In genomic region chr12:119229837-119230236, GRCh38 we compare ENCODE assay signal across 8 cellular contexts. TPM values are rescaled to one million over a fixed set of nuclear protein-coding genes. Genes with fewer than 3 reads are reported as not detected.
A peak's percentile ranks its signal among the peaks of the same experiment; 100 is the strongest.
DNase-seq lines count a peak whose midpoint lies in the region; ATAC-seq and TF ChIP-seq lines count a peak whose summit lies in the region.

No MANE protein-coding gene starts in this region.

- no peak for ATAC-seq in HG03135 (IDR thresholded peaks at IDR 0.05; ENCODE audit: unreplicated experiment)
- no peak for ATAC-seq in CD4-positive, alpha-beta T cell (ENCODE audit: poor library complexity)

- peak overlapping the region in 53 of 59 donors; percentile 7 to 58 (median 35) for H3K4me3 ChIP-seq in dorsolateral prefrontal cortex

- no peak overlapping the region for H3K27ac ChIP-seq in dorsolateral prefrontal cortex
- no peak overlapping the region for H3K27ac ChIP-seq in CD4-positive, alpha-beta T cell (ENCODE audit: low read depth, low read length)

- H3K27me3 Mint-ChIP-seq in CD4-positive, alpha-beta T cell: peaks cover 6% of the 10 kb centered on the region

- no peaks in the 10 kb centered on the region for H3K36me3 Mint-ChIP-seq in CD4-positive, alpha-beta T cell (ENCODE audit: low read depth)

- H3K9ac ChIP-seq in ES-I3 (ENCODE audit: low read depth, low read length): peak overlapping the region; percentile 59; the same call in 1 of the 2 replicates

- POLR2A ChIA-PET in CD4-positive, alpha-beta T cell (lab: Charles Lee): no interaction called here

- CTCF ChIA-PET in CD4-positive, alpha-beta T cell (lab: Charles Lee): no interaction called here

- H3K9me3 ChIP-seq in ES-I3 (ENCODE audit: control insufficient read depth, insufficient read depth, low read length): no peaks in the 10 kb centered on the region; the same call in 1 of the 2 replicates
- no peaks in the 10 kb centered on the region for H3K9me3 ChIP-seq in CD4-positive, alpha-beta T cell (ENCODE audit: control insufficient read depth, low read length)

- peaks cover 2% of the 10 kb centered on the region for H3K4me1 ChIP-seq in ES-I3 (ENCODE audit: insufficient read depth, low read length)

- DNase-seq in NCI-H2171 treated with DMSO at 0.1 percent for 48 hours (lab: John Stamatoyannopoulos, UW) (peak; percentile 94), dorsolateral prefrontal cortex (peak in 9 of 10 donors; percentile 11 to 58 (median 49)), myocyte (ENCODE audit: low read depth) (peak; percentile 16), Kasumi-1 (lab: John Stamatoyannopoulos, UW) (no peak), activated gamma-delta T cell treated with Interleukin-2 at 50 U/mL for 16 hours (no peak)
- no peak for DNase-seq in CD4-positive, alpha-beta T cell

- intact Hi-C loops in dorsolateral prefrontal cortex (cut with DNase I): no loop called here
- intact Hi-C loops in CD4-positive, alpha-beta T cell (cut with DNase I, micrococcal nuclease): no loop called here

- TF ChIP-seq CTCF in dorsolateral prefrontal cortex (IDR thresholded peaks at IDR 0.05 in 54 of 56, conservative IDR thresholded peaks at IDR 0.05 in 2 of 56; ENCODE audit: low read depth in 1 of 56, partially characterized antibody in 56 of 56): no peak
- TF ChIP-seq CTCF in CD4-positive, alpha-beta T cell (IDR thresholded peaks at IDR 0.05): no peak

- no peak overlapping the region for H3K27ac Mint-ChIP-seq in CD4-positive, alpha-beta T cell

- H3K9me3 Mint-ChIP-seq in CD4-positive, alpha-beta T cell: peaks cover 2% of the 10 kb centered on the region

- H3K27me3 ChIP-seq in dorsolateral prefrontal cortex: peaks cover 0 to 5% (median 0%) of the 10 kb centered on the region in 45 donors
- H3K27me3 ChIP-seq in CD4-positive, alpha-beta T cell (ENCODE audit: control insufficient read depth, insufficient read depth, low read length): no peaks in the 10 kb centered on the region

- no peak overlapping the region for H3K4me3 Mint-ChIP-seq in CD4-positive, alpha-beta T cell

- no peaks in the 10 kb centered on the region for H3K4me1 Mint-ChIP-seq in CD4-positive, alpha-beta T cell (ENCODE audit: low read depth)

- no peaks in the 10 kb centered on the region for H3K36me3 ChIP-seq in ES-I3 (ENCODE audit: insufficient read depth, low read length)

RNA-seq across cellular contexts. Expression of gene HSPB8, which starts 51.1 kb away (rescaled TPM):
- 100 to 1,000 TPM in 112 of 120 experiments, 10 to 100 TPM in 8; 76.6 to 246 (median 132) TPM for total RNA-seq in dorsolateral prefrontal cortex
- 237 and 326 TPM in 2 replicates for total RNA-seq in myocyte
- polyA plus RNA-seq in myocyte (2012): 133 TPM
- total RNA-seq in CD4-positive, alpha-beta T cell: not detected

Comparison
In these comparisons a context has a peak if more than half of its experiments do, and no peak if none do; other contexts are left out.
1. DNase-seq: peak in NCI-H2171 treated with DMSO at 0.1 percent for 48 hours (single experiment), dorsolateral prefrontal cortex (9 of 10) and myocyte (single experiment); none in Kasumi-1 (0 of 2), CD4-positive, alpha-beta T cell (0 of 10) and activated gamma-delta T cell treated with Interleukin-2 at 50 U/mL for 16 hours (single experiment).
2. RNA of gene HSPB8, which starts 51.1 kb away (total RNA-seq): 237 to 326 TPM in myocyte and 76.6 to 246 TPM in dorsolateral prefrontal cortex; not detected in CD4-positive, alpha-beta T cell; every median in the first group is over 10 times any median in the second.